8 cellular contexts compared by ENCODE assay signal in genomic region chr9:131478421-131478868, GRCh38. TPM values are rescaled to one million over a fixed set of nuclear protein-coding genes. Genes with fewer than 3 reads are reported as not detected.
DNase-seq lines count a peak whose midpoint lies in the region; ATAC-seq and TF ChIP-seq lines count a peak whose summit lies in the region.

No MANE protein-coding gene starts in this region.

- no peak overlapping the region for H3K27ac ChIP-seq in upper lobe of right lung

- peaks cover 50% of the 10 kb centered on the region for H3K36me3 Mint-ChIP-seq in Calu3 (ENCODE audit: insufficient read depth, unreplicated experiment)
- peaks cover 68% of the 10 kb centered on the region for H3K36me3 Mint-ChIP-seq in activated CD4-positive, alpha-beta T cell treated with anti-CD3 and anti-CD28 coated beads, Interleukin-2, amount 10 ng/mL, durations not matched to agents 7 days and 5 days (ENCODE audit: low read depth)
- H3K36me3 Mint-ChIP-seq in naive thymus-derived CD8-positive, alpha-beta T cell = peaks cover 0 to 89% (median 20%) of the 10 kb centered on the region in 3 donors

- CTCF ChIA-PET in Calu3 (lab: Charles Lee) = no interaction called here
- CTCF ChIA-PET in activated CD4-positive, alpha-beta T cell treated with anti-CD3 and anti-CD28 coated beads, Interleukin-2, amount 10 ng/mL, durations not matched to agents 7 days and 5 days (lab: Charles Lee) = interaction anchor here (2.2 kb wide), 1 partner anchor 128 kb away, joined by 7 read pairs; no protein-coding TSS in a partner anchor

- H3K27me3 ChIP-seq in upper lobe of right lung = no peaks in the 10 kb centered on the region

- DNase-seq in Calu3 (peak; percentile 18), ecto neural progenitor cell (ENCODE audit: low spot score) (peak; percentile 77), upper lobe of right lung (peak; percentile 56)
- peak; percentile 59 for DNase-seq in activated CD4-positive, alpha-beta T cell treated with anti-CD3 and anti-CD28 coated beads, Interleukin-2, amount 10 ng/mL, durations not matched to agents 7 days and 5 days
- DNase-seq in naive thymus-derived CD8-positive, alpha-beta T cell = peak; percentile 32 to 79 (median 56)

- peaks cover 99% of the 10 kb centered on the region for H3K36me3 ChIP-seq in upper lobe of right lung

- intact Hi-C loops in Calu3 (cut with micrococcal nuclease; ENCODE audit: unreplicated experiment) = no loop called here
- intact Hi-C loops in upper lobe of right lung (cut with DNase I) = loop anchor here (10.0 kb wide), 1 partner anchor 134 kb away; no protein-coding TSS in a partner anchor

- no peaks in the 10 kb centered on the region for H3K4me1 ChIP-seq in upper lobe of right lung

- no peak overlapping the region for H3K27ac Mint-ChIP-seq in Calu3 (ENCODE audit: unreplicated experiment)
- H3K27ac Mint-ChIP-seq in activated CD4-positive, alpha-beta T cell treated with anti-CD3 and anti-CD28 coated beads, Interleukin-2, amount 10 ng/mL, durations not matched to agents 7 days and 5 days = peak overlapping the region; percentile 57
- peak overlapping the region in 7 of 10 donors; percentile 19 to 89 (median 69) for H3K27ac Mint-ChIP-seq in naive thymus-derived CD8-positive, alpha-beta T cell

- POLR2A ChIA-PET in activated CD4-positive, alpha-beta T cell treated with anti-CD3 and anti-CD28 coated beads, Interleukin-2, amount 10 ng/mL, durations not matched to agents 7 days and 5 days (lab: Charles Lee) = interaction anchor here (0.7 kb wide), 1 partner anchor 1264 kb away, joined by 4 read pairs; no protein-coding TSS in a partner anchor
- POLR2A ChIA-PET in naive thymus-derived CD8-positive, alpha-beta T cell (lab: Charles Lee) = no interaction called here

- peaks cover under 1% of the 10 kb centered on the region for H3K4me1 Mint-ChIP-seq in Calu3 (ENCODE audit: low read depth, unreplicated experiment)
- peaks cover 3% of the 10 kb centered on the region for H3K4me1 Mint-ChIP-seq in activated CD4-positive, alpha-beta T cell treated with anti-CD3 and anti-CD28 coated beads, Interleukin-2, amount 10 ng/mL, durations not matched to agents 7 days and 5 days
- H3K4me1 Mint-ChIP-seq in naive thymus-derived CD8-positive, alpha-beta T cell = peaks cover 3 to 13% (median 7%) of the 10 kb centered on the region in 4 donors

- TF ChIP-seq CTCF in Calu3 (IDR thresholded peaks at IDR 0.05; ENCODE audit: unreplicated experiment) (no peak), LNCAP (IDR thresholded peaks at IDR 0.05) (peak; percentile 76), upper lobe of right lung (IDR thresholded peaks at IDR 0.05) (peak; percentile 54)

- no peak overlapping the region for H3K4me3 Mint-ChIP-seq in Calu3 (ENCODE audit: low read depth, unreplicated experiment)
- H3K4me3 Mint-ChIP-seq in activated CD4-positive, alpha-beta T cell treated with anti-CD3 and anti-CD28 coated beads, Interleukin-2, amount 10 ng/mL, durations not matched to agents 7 days and 5 days = no peak overlapping the region
- peak overlapping the region in 1 of 10 donors; percentile 28 for H3K4me3 Mint-ChIP-seq in naive thymus-derived CD8-positive, alpha-beta T cell

- peak; percentile 58 to 74 for ATAC-seq in naive thymus-derived CD8-positive, alpha-beta T cell
- ATAC-seq in upper lobe of right lung (peak; percentile 31), HG03135 (IDR thresholded peaks at IDR 0.05; ENCODE audit: unreplicated experiment) (no peak), HG02840 (IDR thresholded peaks at IDR 0.05; ENCODE audit: low FRiP score, unreplicated experiment) (no peak)

- H3K27me3 Mint-ChIP-seq in Calu3 (ENCODE audit: unreplicated experiment) = no peaks in the 10 kb centered on the region
- no peaks in the 10 kb centered on the region for H3K27me3 Mint-ChIP-seq in activated CD4-positive, alpha-beta T cell treated with anti-CD3 and anti-CD28 coated beads, Interleukin-2, amount 10 ng/mL, durations not matched to agents 7 days and 5 days
- no peaks in the 10 kb centered on the region for H3K27me3 Mint-ChIP-seq in naive thymus-derived CD8-positive, alpha-beta T cell

- no peaks in the 10 kb centered on the region for H3K9me3 ChIP-seq in upper lobe of right lung

- H3K4me3 ChIP-seq in upper lobe of right lung = no peak overlapping the region

- H3K9me3 Mint-ChIP-seq in Calu3 (ENCODE audit: low read depth, unreplicated experiment) = no peaks in the 10 kb centered on the region
- no peaks in the 10 kb centered on the region for H3K9me3 Mint-ChIP-seq in activated CD4-positive, alpha-beta T cell treated with anti-CD3 and anti-CD28 coated beads, Interleukin-2, amount 10 ng/mL, durations not matched to agents 7 days and 5 days
- no peaks in the 10 kb centered on the region for H3K9me3 Mint-ChIP-seq in naive thymus-derived CD8-positive, alpha-beta T cell

- no TSS peak for BruUV-seq in Calu3 (replicated peaks; lab: Mats Ljungman, UMichigan)

RNA-seq across cellular contexts. Expression of gene POMT1, which starts 24.3 kb away (rescaled TPM):
- total RNA-seq in Calu3 (2022) = 13.6 and 15.8 TPM in 2 replicates
- 10 to 100 TPM; 47.7 to 54.1 TPM for total RNA-seq in activated CD4-positive, alpha-beta T cell treated with anti-CD3 and anti-CD28 coated beads, Interleukin-2, amount 10 ng/mL, durations not matched to agents 7 days and 5 days
- total RNA-seq in naive thymus-derived CD8-positive, alpha-beta T cell = 10 to 100 TPM; 48.2 to 48.9 TPM
- polyA plus RNA-seq in naive thymus-derived CD8-positive, alpha-beta T cell = 10 to 100 TPM in 2 of 3 donors, 1 to 10 TPM in 1; 7.4 to 11.1 (median 10.5) TPM
- 25.2 TPM for total RNA-seq in upper lobe of right lung

RNA-seq across cellular contexts. Expression of gene UCK1, which starts 52.6 kb away (rescaled TPM):
- total RNA-seq in Calu3 (2022) (16.0 and 19.6 TPM in 2 replicates), upper lobe of right lung (27.9 TPM)
- total RNA-seq in activated CD4-positive, alpha-beta T cell treated with anti-CD3 and anti-CD28 coated beads, Interleukin-2, amount 10 ng/mL, durations not matched to agents 7 days and 5 days = 10 to 100 TPM; 35.9 to 39.5 TPM
- total RNA-seq in naive thymus-derived CD8-positive, alpha-beta T cell = 10 to 100 TPM; 24.0 to 29.9 TPM
- polyA plus RNA-seq in naive thymus-derived CD8-positive, alpha-beta T cell = 10 to 100 TPM; 21.8 to 25.6 (median 23.0) TPM

Comparison
In these comparisons a context has a peak if more than half of its experiments do, and no peak if none do; other contexts are left out.
1. DNase-seq: peak in every context shown above with its lines; median percentile 77 in ecto neural progenitor cell; 59 in activated CD4-positive, alpha-beta T cell treated with anti-CD3 and anti-CD28 coated beads, Interleukin-2, amount 10 ng/mL, durations not matched to agents 7 days and 5 days; 56 in upper lobe of right lung; 56 in naive thymus-derived CD8-positive, alpha-beta T cell; 18 in Calu3.
2. ATAC-seq: peak in naive thymus-derived CD8-positive, alpha-beta T cell (2 of 2) and upper lobe of right lung (single experiment); none in HG03135 (single experiment) and HG02840 (single experiment).